Comparison of ENCODE assay signal across 8 cellular contexts in the genomic region with DNA sequence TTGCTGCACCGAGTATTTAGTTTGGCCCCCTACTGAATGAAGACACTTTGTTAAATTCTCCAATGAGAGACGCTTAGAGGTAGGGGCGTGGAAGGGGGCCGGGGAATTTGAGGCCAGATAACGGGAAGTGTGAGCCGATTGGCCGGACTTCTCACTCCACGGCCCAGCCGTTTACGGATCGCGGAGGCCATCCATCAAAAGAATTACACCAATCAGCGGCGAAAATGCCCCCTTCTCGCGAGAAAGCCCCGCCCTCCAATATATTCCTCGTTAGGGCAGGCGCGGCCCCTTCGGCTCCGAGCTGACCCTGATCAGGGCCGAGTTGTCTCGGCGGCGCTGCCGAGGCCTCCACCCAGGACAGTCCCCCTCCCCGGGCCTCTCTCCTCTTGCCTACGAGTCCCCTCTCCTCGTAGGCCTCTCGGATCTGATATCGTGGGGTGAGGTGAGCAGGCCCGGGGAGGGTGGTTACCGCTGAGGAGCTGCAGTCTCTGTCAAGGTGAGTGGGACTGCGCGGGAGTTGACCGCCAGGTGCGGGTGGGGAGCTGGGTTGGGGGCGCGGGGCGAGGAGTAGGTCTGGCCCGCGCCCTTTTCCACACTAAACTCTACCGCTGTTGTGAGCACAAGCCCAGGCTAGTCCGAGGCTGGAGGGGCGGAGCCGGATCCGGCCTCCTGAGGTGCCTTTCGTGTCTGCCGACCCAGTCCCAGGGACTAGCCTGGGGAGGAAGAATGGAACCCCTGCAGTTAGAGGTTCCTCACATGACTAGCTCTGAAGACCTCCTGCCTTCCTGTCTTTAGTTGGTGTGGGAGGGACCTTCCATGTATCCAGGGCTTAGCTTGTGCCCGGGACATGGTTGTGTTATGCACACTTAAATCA. TPM values are rescaled to one million over a fixed set of nuclear protein-coding genes. Genes with fewer than 3 reads are reported as not detected.
DNase-seq lines count a peak whose midpoint lies in the region; ATAC-seq and TF ChIP-seq lines count a peak whose summit lies in the region.

A gene with protein sequence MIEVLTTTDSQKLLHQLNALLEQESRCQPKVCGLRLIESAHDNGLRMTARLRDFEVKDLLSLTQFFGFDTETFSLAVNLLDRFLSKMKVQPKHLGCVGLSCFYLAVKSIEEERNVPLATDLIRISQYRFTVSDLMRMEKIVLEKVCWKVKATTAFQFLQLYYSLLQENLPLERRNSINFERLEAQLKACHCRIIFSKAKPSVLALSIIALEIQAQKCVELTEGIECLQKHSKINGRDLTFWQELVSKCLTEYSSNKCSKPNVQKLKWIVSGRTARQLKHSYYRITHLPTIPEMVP (plus strand): TSS at position 287 of the 874 bp plus-strand sequence. CDS start 1,662 bp downstream, outside the sequence.

- peaks cover 30% of the 10 kb centered on the region for H3K4me1 ChIP-seq in Panc1 (ENCODE audit: control insufficient read depth, insufficient read depth, low read length)
- H3K4me1 ChIP-seq in mucosa of rectum (ENCODE audit: control insufficient read depth in 2 of 2, insufficient read depth in 2 of 2, low read length in 2 of 2) = peaks cover 16 to 42% of the 10 kb centered on the region in 2 donors

- TF ChIP-seq POLR2A in erythroblast (IDR thresholded peaks at IDR 0.05; ENCODE audit: low read length) = peak; percentile 97

- POLR2A ChIA-PET in Panc1 (lab: Charles Lee) = interaction anchor here (0.6 kb wide), 2 partner anchors 23 to 72 kb away, joined by 3 to 12 read pairs; partner anchors contain the start of genes HMMR and NUDCD2

- H3K9ac ChIP-seq in mucosa of rectum (ENCODE audit: low read depth in 1 of 2, low read length in 2 of 2) = peak within 1 kb of the TSS; percentile 66 to 96

- H3K36me3 ChIP-seq in Panc1 (ENCODE audit: control insufficient read depth, insufficient read depth, low read length) (peaks cover 31% of the 10 kb centered on the region), mucosa of rectum (ENCODE audit: control insufficient read depth in 2 of 2, insufficient read depth in 2 of 2, low read length in 2 of 2) (peaks cover 10 to 14% of the 10 kb centered on the region in 2 donors)

- peak within 1 kb of the TSS; percentile 88 for H3K4me3 Mint-ChIP-seq in activated T-cell treated with anti-CD3 and anti-CD28 coated beads, Interleukin-2, amount 50 U/mL, for 4 hours

- peaks cover 37% of the 10 kb centered on the region for H3K4me1 Mint-ChIP-seq in activated T-cell treated with anti-CD3 and anti-CD28 coated beads, Interleukin-2, amount 50 U/mL, for 4 hours (ENCODE audit: low read depth)

- no peaks in the 10 kb centered on the region for H3K27me3 Mint-ChIP-seq in activated T-cell treated with anti-CD3 and anti-CD28 coated beads, Interleukin-2, amount 50 U/mL, for 4 hours (ENCODE audit: low read depth)

- no peaks in the 10 kb centered on the region for H3K27me3 ChIP-seq in Panc1 (ENCODE audit: control insufficient read depth, insufficient read depth, low read length)
- no peaks in the 10 kb centered on the region for H3K27me3 ChIP-seq in mucosa of rectum (ENCODE audit: control insufficient read depth in 2 of 2, insufficient read depth in 2 of 2, low read length in 2 of 2)

- CTCF ChIA-PET in Panc1 (lab: Charles Lee) = no interaction called here

- intact Hi-C loops in Panc1 (cut with micrococcal nuclease; ENCODE audit: unreplicated experiment) = no loop called here

- peak; percentile 61 for DNase-seq in DMS153 treated with DMSO at 0.1 percent for 48 hours (lab: John Stamatoyannopoulos, UW; ENCODE audit: unreplicated experiment)
- peak; percentile 93 for DNase-seq in Jurkat, Clone E6-1 (ENCODE audit: low read depth, low spot score)
- DNase-seq in Panc1 (ENCODE audit: low read depth, low spot score) = peak; percentile 84
- peak; percentile 77 for DNase-seq in activated T-cell treated with anti-CD3 and anti-CD28 coated beads, Interleukin-2, amount 50 U/mL, for 4 hours
- peak; percentile 96 to 97 for DNase-seq in erythroblast (lab: John Stamatoyannopoulos, UW)
- DNase-seq in stimulated activated CD8-positive, alpha-beta memory T cell treated with anti-CD3 and anti-CD28 coated beads, Interleukin-4, amount 100 ng/mL, for 48 hours = peak; percentile 89

- H3K36me3 Mint-ChIP-seq in activated T-cell treated with anti-CD3 and anti-CD28 coated beads, Interleukin-2, amount 50 U/mL, for 4 hours (ENCODE audit: insufficient read depth) = peaks cover 14% of the 10 kb centered on the region

- H3K9me3 Mint-ChIP-seq in activated T-cell treated with anti-CD3 and anti-CD28 coated beads, Interleukin-2, amount 50 U/mL, for 4 hours = no peaks in the 10 kb centered on the region

- in situ Hi-C loops in Panc1 (cut with HindIII; ENCODE audit: low pct_unique_long_range_greater_than_20kb, low sequenced_read_pairs) = no loop called here

- no peak for TF ChIP-seq CTCF in Panc1 (IDR thresholded peaks at IDR 0.05)

- ATAC-seq in GM21619 (IDR thresholded peaks at IDR 0.05; ENCODE audit: unreplicated experiment) (peak; percentile 95), Panc1 (peak; percentile 97)
- peak; percentile 94 to 97 for ATAC-seq in activated T-cell treated with anti-CD3 and anti-CD28 coated beads, Interleukin-2, amount 50 U/mL, for 4 hours

- H3K27ac ChIP-seq in Panc1 (ENCODE audit: low read length) (peak within 1 kb of the TSS; percentile 94), mucosa of rectum (ENCODE audit: low read depth in 2 of 2, low read length in 2 of 2) (peak within 1 kb of the TSS; percentile 93 to 96)

- no peaks in the 10 kb centered on the region for H3K9me3 ChIP-seq in Panc1 (ENCODE audit: control insufficient read depth, insufficient read depth, low read depth, low read length)
- no peaks in the 10 kb centered on the region for H3K9me3 ChIP-seq in mucosa of rectum (ENCODE audit: control insufficient read depth in 2 of 2, low read length in 2 of 2)

- no TSS peak for BruUV-seq in Panc1 (replicated peaks; lab: Mats Ljungman, UMichigan)

- H3K4me3 ChIP-seq in Jurkat, Clone E6-1 (ENCODE audit: low read length) = peak within 1 kb of the TSS; percentile 87
- H3K4me3 ChIP-seq in Panc1 (ENCODE audit: low read depth in 2 of 2, low read length in 2 of 2) (peak within 1 kb of the TSS; percentile 81 to 97), mucosa of rectum (ENCODE audit: low read length in 2 of 2) (peak within 1 kb of the TSS; percentile 83 to 92)

RNA-seq across cellular contexts. Expression of the gene that starts here (rescaled TPM):
- polyA plus RNA-seq in Jurkat, Clone E6-1 (2012; ENCODE audit: insufficient read depth, insufficient read length) = 107 TPM
- total RNA-seq in Panc1 (2021; ENCODE audit: unreplicated experiment) = 117 TPM
- 53.0 TPM for polyA plus RNA-seq in Panc1 (2012; ENCODE audit: insufficient read length)
- total RNA-seq in activated T-cell treated with anti-CD3 and anti-CD28 coated beads, Interleukin-2, amount 50 U/mL, for 4 hours = 10 to 100 TPM; 47.1 to 54.7 (median 52.6) TPM

Comparison
In these comparisons a context has a peak if more than half of its experiments do, and no peak if none do; other contexts are left out.
1. Peak in every context shown above with its lines: DNase-seq, ATAC-seq, H3K4me3 ChIP-seq and H3K27ac ChIP-seq.